In the genomic region with DNA sequence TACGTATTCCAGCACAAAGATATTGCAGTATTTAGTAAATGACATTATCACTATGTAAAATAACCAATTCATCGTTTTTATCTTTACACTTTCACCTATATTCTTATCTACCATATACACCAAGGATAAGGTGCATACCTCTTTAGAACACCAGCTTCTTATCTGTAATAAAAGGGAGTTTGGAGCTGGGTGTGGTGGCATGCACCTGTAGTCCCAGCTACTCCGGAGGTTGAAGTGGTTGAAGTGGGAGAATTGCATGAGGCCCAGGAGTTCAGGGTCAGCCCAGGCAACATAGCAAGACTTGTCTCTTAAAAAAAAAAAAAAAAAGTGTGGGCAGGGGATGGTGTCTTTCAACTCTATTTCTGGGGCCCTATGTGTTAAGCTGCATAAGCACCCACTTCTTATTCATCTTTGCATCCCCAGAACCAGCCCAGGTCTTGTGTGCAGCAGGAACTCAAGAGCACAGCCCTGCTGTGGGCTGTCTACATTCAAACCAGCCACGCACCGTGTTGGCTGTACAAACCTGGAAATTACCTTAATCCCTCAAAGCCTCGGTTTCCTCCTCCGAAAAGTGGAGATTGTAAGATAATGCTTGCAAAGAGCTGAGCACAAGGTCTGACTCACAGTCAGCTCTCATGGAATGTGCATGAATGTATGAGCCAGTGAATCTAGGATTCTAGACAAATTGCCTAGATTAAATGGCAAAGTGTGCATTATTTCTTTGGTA, we compare ENCODE assay signal across 14 cellular contexts.
DNase-seq lines count a peak whose midpoint lies in the region; ATAC-seq and TF ChIP-seq lines count a peak whose summit lies in the region.
"Had no signal": no experiment of that assay in that cellular context is flagged by ENCODE, and none has a peak within 500 bp of the region (broad histone marks: within the 10 kb centered on the region; RNA-seq: fewer than 3 reads in every experiment).

No MANE protein-coding gene starts in this region.

- H3K4me3 ChIP-seq in AG09309 (ENCODE audit: control insufficient read depth, low read depth, low read length), result no peak overlapping the region
- no peak overlapping the region for H3K4me3 ChIP-seq in adipocyte (ENCODE audit: low read length)
- H3K4me3 ChIP-seq: dorsolateral prefrontal cortex, heart left ventricle had no signal

- H3K27me3 ChIP-seq in adipocyte (replicated peaks; ENCODE audit: control insufficient read depth, insufficient read depth, low read length), result no peaks in the 10 kb centered on the region
- H3K27me3 ChIP-seq: dorsolateral prefrontal cortex, heart left ventricle, neutrophil had no signal

- no peaks in the 10 kb centered on the region for H3K4me1 ChIP-seq in adipocyte (ENCODE audit: control insufficient read depth, insufficient read depth, low read length)

- H3K9ac ChIP-seq in adipocyte (ENCODE audit: low read length), result no peak overlapping the region

- no peaks in the 10 kb centered on the region for H3K9me3 Mint-ChIP-seq in HFFc6
- no peaks in the 10 kb centered on the region for H3K9me3 Mint-ChIP-seq in chondrocyte (ENCODE audit: low read depth)

- H3K27ac Mint-ChIP-seq in HFFc6 (no peak overlapping the region), chondrocyte (ENCODE audit: unreplicated experiment) (no peak overlapping the region)

- H3K4me1 Mint-ChIP-seq in HFFc6 (ENCODE audit: low read depth), result peaks cover 24% of the 10 kb centered on the region
- peaks cover 24% of the 10 kb centered on the region for H3K4me1 Mint-ChIP-seq in chondrocyte (ENCODE audit: low read depth)

- no peak for TF ChIP-seq CTCF in AG09309 (IDR thresholded peaks at IDR 0.05; ENCODE audit: control insufficient read depth, insufficient read depth, low read depth, low read length, missing control alignments)
- TF ChIP-seq CTCF in HFFc6 (IDR thresholded peaks at IDR 0.05), result no peak
- no peak for TF ChIP-seq CTCF in GM20000 (IDR thresholded peaks at IDR 0.05; ENCODE audit: extremely low read depth, missing control alignments)
- TF ChIP-seq CTCF in chondrocyte (IDR thresholded peaks at IDR 0.05), result no peak

- DNase-seq in AG09309 (ENCODE audit: low read depth), result peak; percentile 14
- peak; percentile 62 for DNase-seq in HFFc6
- peak; percentile 78 for DNase-seq in adipocyte (ENCODE audit: low read depth)
- peak; percentile 81 for DNase-seq in iris pigment epithelial cell (ENCODE audit: low read depth)
- no peak for DNase-seq in NCI-H2227 (lab: John Stamatoyannopoulos, UW; ENCODE audit: unreplicated experiment)
- no peak for DNase-seq in GM20000 (ENCODE audit: low spot score)
- no peak for DNase-seq in chondrocyte (ENCODE audit: low spot score)
- DNase-seq: dorsolateral prefrontal cortex, heart left ventricle, left ventricle myocardium superior, MV-4-11, WERI-Rb-1 had no signal

- no peaks in the 10 kb centered on the region for H3K36me3 Mint-ChIP-seq in HFFc6 (ENCODE audit: low read depth)
- H3K36me3 Mint-ChIP-seq in chondrocyte (ENCODE audit: low read depth), result no peaks in the 10 kb centered on the region

- H3K27me3 Mint-ChIP-seq in HFFc6 (ENCODE audit: insufficient read depth) (no peaks in the 10 kb centered on the region), chondrocyte (ENCODE audit: low read depth) (no peaks in the 10 kb centered on the region)

- H3K4me3 Mint-ChIP-seq in HFFc6, result no peak overlapping the region
- no peak overlapping the region for H3K4me3 Mint-ChIP-seq in chondrocyte (ENCODE audit: unreplicated experiment)

- no peaks in the 10 kb centered on the region for H3K36me3 ChIP-seq in adipocyte (ENCODE audit: control insufficient read depth, insufficient read depth, low read length, severe bottlenecking)
- H3K36me3 ChIP-seq: heart left ventricle, neutrophil, WERI-Rb-1 had no signal

- H3K9me3 ChIP-seq in adipocyte (ENCODE audit: control insufficient read depth, low read length), result no peaks in the 10 kb centered on the region
- H3K9me3 ChIP-seq: heart left ventricle, neutrophil had no signal

- no peak for ATAC-seq in HG02571 (IDR thresholded peaks at IDR 0.05; ENCODE audit: unreplicated experiment)
- ATAC-seq: heart left ventricle, left ventricle myocardium superior had no signal

Comparison
In these comparisons a context has a peak if more than half of its experiments do, and no peak if none do; other contexts are left out.
1. DNase-seq: peak in AG09309 (single experiment), HFFc6 (single experiment), adipocyte (single experiment) and iris pigment epithelial cell (single experiment); none in NCI-H2227 (single experiment), GM20000 (single experiment) and chondrocyte (single experiment).